In genomic region chr6:37818536-37819176, GRCh38 we compare ENCODE assay signal across 8 cellular contexts. TPM values are rescaled to one million over a fixed set of nuclear protein-coding genes. Genes with fewer than 3 reads are reported as not detected.
A peak's percentile ranks its signal among the peaks of the same experiment; 100 is the strongest.
DNase-seq lines count a peak whose midpoint lies in the region; ATAC-seq and TF ChIP-seq lines count a peak whose summit lies in the region.

No MANE protein-coding gene starts in this region.

- H3K4me1 Mint-ChIP-seq in neural progenitor cell = peaks cover 40% of the 10 kb centered on the region

- CTCF ChIA-PET in Panc1 (lab: Charles Lee) = interaction anchor here (0.6 to 0.9 kb wide), 3 partner anchors 25 to 31 kb away, joined by 3 to 5 read pairs (median 3); no protein-coding TSS in a partner anchor

- H3K4me2 ChIP-seq in DND-41 (ENCODE audit: insufficient read depth, low read length) = peak overlapping the region; percentile 89
- peak overlapping the region; percentile 84 for H3K4me2 ChIP-seq in neural progenitor cell

- in situ Hi-C loops in Panc1 (cut with HindIII; ENCODE audit: low pct_unique_long_range_greater_than_20kb, low sequenced_read_pairs) = no loop called here

- peaks cover 5% of the 10 kb centered on the region for H3K27me3 Mint-ChIP-seq in neural progenitor cell (ENCODE audit: insufficient read depth, low read depth)

- peak overlapping the region; percentile 76 for H3K9ac ChIP-seq in DND-41 (ENCODE audit: low read depth, low read length)
- H3K9ac ChIP-seq in neural progenitor cell = peak overlapping the region; percentile 79

- BruUV-seq in Panc1 (replicated peaks; lab: Mats Ljungman, UMichigan) = no TSS peak

- peaks cover 14% of the 10 kb centered on the region for H3F3A ChIP-seq in neural progenitor cell (ENCODE audit: low read depth)

- H3K9me3 Mint-ChIP-seq in neural progenitor cell = no peaks in the 10 kb centered on the region

- TF ChIP-seq CTCF in DND-41 (IDR thresholded peaks at IDR 0.05; ENCODE audit: borderline replicate concordance, extremely low read depth, low read length, poor library complexity, severe bottlenecking) (no peak), Panc1 (IDR thresholded peaks at IDR 0.05) (no peak), foreskin fibroblast (IDR thresholded peaks at IDR 0.05; ENCODE audit: low read depth, low read length) (no peak), neural progenitor cell (IDR thresholded peaks at IDR 0.05) (no peak)

- 0 out of 2 replicates have a peak, but pooled peaks cover 3% of the 10 kb centered on the region for H3K36me3 ChIP-seq in DND-41 (ENCODE audit: insufficient read depth, low read length)
- peaks cover 5% of the 10 kb centered on the region; the same call in 1 of the 2 replicates for H3K36me3 ChIP-seq in Panc1 (ENCODE audit: control insufficient read depth, insufficient read depth, low read length)
- H3K36me3 ChIP-seq in neural progenitor cell = no peaks in the 10 kb centered on the region

- H3K36me3 Mint-ChIP-seq in neural progenitor cell = no peaks in the 10 kb centered on the region

- peaks cover 46% of the 10 kb centered on the region for H3K79me2 ChIP-seq in DND-41 (ENCODE audit: insufficient read depth, low read length)
- peaks cover 37% of the 10 kb centered on the region for H3K79me2 ChIP-seq in neural progenitor cell (ENCODE audit: low read depth)

- H2AFZ ChIP-seq in DND-41 (ENCODE audit: low read depth, low read length) (peak overlapping the region; percentile 92), neural progenitor cell (replicated peaks) (peak overlapping the region; percentile 92)

- peak overlapping the region; percentile 97 for H3K27ac ChIP-seq in DND-41 (ENCODE audit: low read length)
- peak overlapping the region; percentile 100 for H3K27ac ChIP-seq in Panc1 (ENCODE audit: low read length)
- peak overlapping the region; percentile 98 for H3K27ac ChIP-seq in neural progenitor cell

- H3K4me3 ChIP-seq in DND-41 (ENCODE audit: low read depth in 1 of 2, low read length in 2 of 2) (peak overlapping the region; percentile 85 to 86), Panc1 (ENCODE audit: low read depth in 2 of 2, low read length in 2 of 2) (peak overlapping the region; percentile 84 to 89), foreskin fibroblast (ENCODE audit: low read depth in 1 of 2, low read length in 2 of 2) (peak overlapping the region; percentile 82 to 90), neural progenitor cell (peak overlapping the region; percentile 77)
- H3K4me3 ChIP-seq in Jurkat, Clone E6-1 (ENCODE audit: low read length) = peak overlapping the region; percentile 93

- no peaks in the 10 kb centered on the region for H3K27me3 ChIP-seq in DND-41 (ENCODE audit: insufficient read depth, low read length, poor library complexity)
- no peaks in the 10 kb centered on the region for H3K27me3 ChIP-seq in Panc1 (ENCODE audit: control insufficient read depth, insufficient read depth, low read length)
- H3K27me3 ChIP-seq in neural progenitor cell = no peaks in the 10 kb centered on the region

- no peaks in the 10 kb centered on the region for H3K9me3 ChIP-seq in DND-41 (ENCODE audit: insufficient read depth, low read length, severe bottlenecking)
- H3K9me3 ChIP-seq in Panc1 (ENCODE audit: control insufficient read depth, insufficient read depth, low read depth, low read length) = no peaks in the 10 kb centered on the region
- no peaks in the 10 kb centered on the region for H3K9me3 ChIP-seq in neural progenitor cell (ENCODE audit: low read depth)

- H3K4me1 ChIP-seq in DND-41 (ENCODE audit: insufficient read depth, low read length) (peaks cover 44% of the 10 kb centered on the region), Panc1 (ENCODE audit: control insufficient read depth, insufficient read depth, low read length) (peaks cover 27% of the 10 kb centered on the region), neural progenitor cell (peaks cover 34% of the 10 kb centered on the region)

- peak overlapping the region; percentile 99 for H3K27ac Mint-ChIP-seq in neural progenitor cell

- peak overlapping the region; percentile 97 for H3K4me3 Mint-ChIP-seq in neural progenitor cell

- peaks cover 20% of the 10 kb centered on the region for H4K20me1 ChIP-seq in DND-41 (ENCODE audit: insufficient read depth, low read length)
- H4K20me1 ChIP-seq in neural progenitor cell (ENCODE audit: low read depth) = peaks cover 34% of the 10 kb centered on the region

- DNase-seq in DND-41 (peak; percentile 97), Panc1 (ENCODE audit: low read depth, low spot score) (peak; percentile 48), activated gamma-delta T cell (lab: John Stamatoyannopoulos, UW) (peak; percentile 86), foreskin fibroblast (peak; percentile 95 to 98), neural progenitor cell (ENCODE audit: low spot score) (peak; percentile 97), stromal cell of bone marrow (ENCODE audit: low read depth) (peak; percentile 93)
- DNase-seq in Jurkat, Clone E6-1 (ENCODE audit: low read depth, low spot score) = peak; percentile 97

- ATAC-seq in DND-41 (ENCODE audit: insufficient read depth, low read depth) (peak; percentile 83), GM21619 (IDR thresholded peaks at IDR 0.05; ENCODE audit: unreplicated experiment) (peak; percentile 67), Panc1 (peak; percentile 82)

- POLR2A ChIA-PET in Panc1 (lab: Charles Lee) = interaction anchor here (0.5 to 1.1 kb wide), 6 partner anchors 10 to 381 kb away, joined by 3 to 16 read pairs (median 6); no protein-coding TSS in a partner anchor

- intact Hi-C loops in Panc1 (cut with micrococcal nuclease; ENCODE audit: unreplicated experiment) = no loop called here

RNA-seq across cellular contexts. Expression of gene ZFAND3, which starts 0.9 kb away (rescaled TPM):
- 30.8 TPM for polyA plus RNA-seq in Jurkat, Clone E6-1 (2012; ENCODE audit: insufficient read depth, insufficient read length)
- total RNA-seq in Panc1 (2021; ENCODE audit: unreplicated experiment) (95.9 TPM), neural progenitor cell (ENCODE audit: low replicate concordance) (24.3 and 34.6 TPM in 2 replicates)
- 86.1 TPM for polyA plus RNA-seq in Panc1 (2012; ENCODE audit: insufficient read length)

Comparison
In these comparisons a context has a peak if more than half of its experiments do, and no peak if none do; other contexts are left out.
1. Peak in every context shown above with its lines: DNase-seq, ATAC-seq, H3K4me3 ChIP-seq and H3K27ac ChIP-seq.